ENCODE assay signal across 8 cellular contexts in the genomic region with DNA sequence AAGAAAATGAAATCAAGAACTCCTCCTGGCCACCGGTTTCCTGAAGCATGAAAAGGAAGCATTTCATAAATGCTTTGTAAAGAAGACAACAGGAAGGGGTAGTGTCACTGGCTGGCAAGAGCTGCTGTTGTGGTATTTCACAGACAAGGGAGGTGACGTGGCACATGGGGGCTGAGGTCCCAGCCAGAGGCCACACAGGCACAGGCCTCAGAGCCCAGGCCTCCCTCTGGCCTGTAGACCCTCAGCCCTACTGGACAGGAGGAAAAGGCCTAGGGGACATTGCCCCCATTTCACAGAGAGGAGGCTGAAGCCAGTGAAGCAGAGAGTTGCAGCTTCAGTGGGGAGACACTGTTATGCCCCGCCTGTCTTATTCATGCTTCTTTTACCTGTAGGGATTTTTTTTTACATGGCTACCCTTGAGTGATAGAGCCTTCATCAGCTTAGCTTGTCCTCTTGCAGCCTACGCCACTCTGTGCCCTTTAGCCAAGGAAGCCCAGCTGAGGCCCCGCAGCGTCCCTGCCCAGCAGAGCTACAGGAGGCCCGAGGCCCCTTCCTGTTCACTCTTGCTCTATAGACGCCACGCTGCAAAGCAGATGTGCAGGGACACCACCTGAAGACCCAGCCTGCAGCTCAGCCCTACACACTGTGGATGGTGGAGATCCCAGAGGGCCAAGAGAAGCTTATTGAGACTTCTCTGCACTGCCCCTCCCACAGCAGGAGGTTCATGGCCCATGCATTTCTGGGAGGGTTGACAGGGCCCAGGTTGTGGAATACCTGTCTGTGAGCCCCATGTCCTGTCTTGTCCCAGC. TPM values are rescaled to one million over a fixed set of nuclear protein-coding genes. Genes with fewer than 3 reads are reported as not detected.
DNase-seq lines count a peak whose midpoint lies in the region; ATAC-seq, FAIRE-seq and TF ChIP-seq lines count a peak whose summit lies in the region.

No MANE protein-coding gene starts in this region.

- peaks cover 40% of the 10 kb centered on the region for H3K4me1 ChIP-seq in fibroblast of lung (ENCODE audit: control insufficient read depth, extremely low read depth, insufficient read depth, low read length)

- in situ Hi-C loops in KBM-7 (cut with MboI; ENCODE audit: low pct_unique_long_range_greater_than_20kb, low sequenced_read_pairs) = no loop called here

- TF ChIP-seq CTCF in AG10803 (conservative IDR thresholded peaks at IDR 0.05; ENCODE audit: low read length) = no peak
- no peak for TF ChIP-seq CTCF in fibroblast of lung (conservative IDR thresholded peaks at IDR 0.05 in 1 of 2, IDR thresholded peaks at IDR 0.05 in 1 of 2; ENCODE audit: low read depth in 1 of 2, low read length in 2 of 2)

- H3K9me3 ChIP-seq in fibroblast of lung (ENCODE audit: control insufficient read depth, insufficient read depth, low read depth, low read length) = no peaks in the 10 kb centered on the region

- no peaks in the 10 kb centered on the region for H4K20me1 ChIP-seq in fibroblast of lung (ENCODE audit: control insufficient read depth, extremely low read depth, insufficient read depth, low read length)

- peak; percentile 85 for DNase-seq in AG10803 (ENCODE audit: low read depth)
- peak; percentile 87 for DNase-seq in KBM-7
- DNase-seq in activated CD8-positive, alpha-beta memory T cell treated with anti-CD3 and anti-CD28 coated beads for 1 hour (ENCODE audit: extremely low read depth in 1 of 2, low read depth in 1 of 2) = peak; percentile 41 to 44
- peak in 1 of 2 donors; percentile 73 for DNase-seq in fibroblast of lung (ENCODE audit: low read depth in 2 of 2)
- peak; percentile 76 for DNase-seq in sciatic nerve (ENCODE audit: low spot score)
- no peak for DNase-seq in NCI-H1417 treated with DMSO at 0.1 percent for 48 hours (lab: John Stamatoyannopoulos, UW)
- DNase-seq in frontal cortex (ENCODE audit: low spot score in 2 of 2) = no peak

- no peaks in the 10 kb centered on the region for H3K27me3 ChIP-seq in fibroblast of lung (ENCODE audit: control insufficient read depth, insufficient read depth, low read length)

- H3K4me3 ChIP-seq in AG10803 (ENCODE audit: low read length) (no peak overlapping the region), fibroblast of lung (replicated peaks in 1 of 4; ENCODE audit: control extremely low read depth in 1 of 4, insufficient read depth in 1 of 4, low read depth in 3 of 4, low read length in 4 of 4) (no peak overlapping the region)

- FAIRE-seq in frontal cortex (lab: Jason Lieb, UNC) = no peak

- no peak overlapping the region for H2AFZ ChIP-seq in fibroblast of lung (ENCODE audit: low read length)

- ATAC-seq in GM19455 (IDR thresholded peaks at IDR 0.05; ENCODE audit: unreplicated experiment) = peak; percentile 34
- ATAC-seq in sciatic nerve = peak; percentile 78

- H3K9ac ChIP-seq in fibroblast of lung (ENCODE audit: insufficient read depth, low read length) = no peak overlapping the region

- no peaks in the 10 kb centered on the region for H3K79me2 ChIP-seq in fibroblast of lung (ENCODE audit: control insufficient read depth, insufficient read depth, low read length)

- H3K27ac ChIP-seq in fibroblast of lung (ENCODE audit: insufficient read depth, low read length) = peak overlapping the region; percentile 67

- peaks cover 1% of the 10 kb centered on the region for H3K36me3 ChIP-seq in fibroblast of lung (ENCODE audit: control insufficient read depth, insufficient read depth, low read length)

- H3K4me2 ChIP-seq in fibroblast of lung (ENCODE audit: extremely low read depth, insufficient read depth, low read length) = peak overlapping the region; percentile 0

- intact Hi-C loops in sciatic nerve (cut with DNase I) = no loop called here

RNA-seq across cellular contexts. Expression of gene IRF1, which starts 33.8 kb away (rescaled TPM):
- total RNA-seq in fibroblast of lung (22.1 and 34.7 TPM in 2 replicates), sciatic nerve (52.2 TPM), frontal cortex (1.2 TPM)
- polyA plus RNA-seq in fibroblast of lung = 36.8 and 37.6 TPM in 2 replicates
- 32.1 and 37.0 TPM in 2 replicates for polyA plus RNA-seq in fibroblast of lung (2012)
- polyA minus RNA-seq in fibroblast of lung (ENCODE audit: low replicate concordance) = 45.2 and 81.5 TPM in 2 replicates

Comparison
In these comparisons a context has a peak if more than half of its experiments do, and no peak if none do; other contexts are left out.
1. DNase-seq: peak in AG10803 (single experiment), KBM-7 (single experiment), activated CD8-positive, alpha-beta memory T cell treated with anti-CD3 and anti-CD28 coated beads for 1 hour (2 of 2) and sciatic nerve (single experiment); none in NCI-H1417 treated with DMSO at 0.1 percent for 48 hours (single experiment) and frontal cortex (0 of 2).
2. RNA of gene IRF1, which starts 33.8 kb away (total RNA-seq): 52.2 TPM in sciatic nerve (single experiment) and 22.1 to 34.7 TPM in fibroblast of lung; 1.2 TPM in frontal cortex (single experiment); every median in the first group is over 10 times any median in the second.